8 cellular contexts compared by ENCODE assay signal in the genomic region with DNA sequence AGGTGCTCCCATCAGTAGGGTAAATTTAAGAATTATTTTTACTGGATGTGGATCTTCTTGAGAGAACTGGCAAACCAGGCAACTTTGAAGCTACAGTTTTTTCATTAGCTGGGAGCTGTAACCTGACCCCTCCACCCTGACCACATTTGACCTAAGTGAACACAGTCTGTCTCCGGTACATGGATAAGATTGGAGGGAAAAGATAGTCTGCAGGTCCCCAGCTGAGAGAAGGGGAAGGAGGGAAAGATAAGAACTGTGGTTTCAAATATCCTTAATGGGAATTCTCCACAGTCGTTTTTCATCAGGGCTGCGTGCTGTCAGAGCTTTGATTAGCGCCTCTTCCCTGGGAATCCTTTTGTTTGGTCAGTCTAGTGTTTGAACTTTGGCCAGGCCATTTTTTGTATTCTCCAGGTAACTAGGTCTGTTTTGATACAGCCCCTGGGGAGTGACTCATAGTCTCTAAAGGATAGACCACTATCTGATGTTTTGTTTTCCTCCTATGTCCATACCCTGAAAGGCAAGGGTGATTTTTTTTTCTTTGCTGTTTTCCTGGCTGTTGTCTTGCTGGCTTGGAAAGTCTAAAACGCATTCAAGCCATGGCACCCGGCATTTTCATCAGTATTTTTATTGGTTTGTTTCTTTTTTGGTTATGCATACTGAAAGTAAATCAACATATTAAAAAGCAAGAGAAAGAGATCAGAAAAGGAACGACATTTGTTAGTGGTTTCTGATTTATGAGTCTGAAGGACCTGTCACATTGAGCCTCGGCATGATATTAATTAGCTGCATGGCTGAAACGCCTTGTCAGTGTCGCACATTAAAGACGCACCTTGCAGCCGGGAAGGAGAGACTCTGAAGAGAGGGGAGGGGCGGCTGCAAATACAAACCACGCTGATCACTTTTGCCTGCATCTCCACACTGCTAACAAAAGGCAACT.
A peak's percentile ranks its signal among the peaks of the same experiment; 100 is the strongest.
DNase-seq lines count a peak whose midpoint lies in the region; ATAC-seq and TF ChIP-seq lines count a peak whose summit lies in the region.

No MANE protein-coding gene starts in this region.

- H3K4me3 ChIP-seq in right cardiac atrium (ENCODE audit: low read length) (no peak overlapping the region), right atrium auricular region (no peak overlapping the region), endodermal cell (ENCODE audit: low read length) (peak overlapping the region; percentile 71)

- H3K4me1 ChIP-seq in right cardiac atrium (ENCODE audit: control insufficient read depth, insufficient read depth, low read length) = no peaks in the 10 kb centered on the region
- H3K4me1 ChIP-seq in right atrium auricular region = peaks cover 0 to 4% of the 10 kb centered on the region in 2 donors
- peaks cover 17% of the 10 kb centered on the region for H3K4me1 ChIP-seq in endodermal cell (ENCODE audit: control insufficient read depth, insufficient read depth, low read length)

- H3K9me3 ChIP-seq in right cardiac atrium (ENCODE audit: control insufficient read depth, low read length) (no peaks in the 10 kb centered on the region), right atrium auricular region (no peaks in the 10 kb centered on the region), endodermal cell (ENCODE audit: control insufficient read depth, low read length) (peaks cover 36% of the 10 kb centered on the region)

- H3K27ac ChIP-seq in right cardiac atrium (ENCODE audit: low read length) (no peak overlapping the region), right atrium auricular region (no peak overlapping the region), endodermal cell (ENCODE audit: low read depth, low read length) (peak overlapping the region; percentile 85)

- H3K4me1 Mint-ChIP-seq in endodermal cell = peaks cover 47% of the 10 kb centered on the region

- DNase-seq in right cardiac atrium (no peak), right atrium auricular region (ENCODE audit: low spot score) (no peak), NCI-H748 treated with DMSO at 0.1 percent for 48 hours (lab: John Stamatoyannopoulos, UW) (peak; percentile 92), endodermal cell (peak; percentile 82), smooth muscle cell of the brain vasculature (ENCODE audit: low read depth, low spot score) (peak; percentile 49), UCSD-AML1 (lab: John Stamatoyannopoulos, UW; ENCODE audit: unreplicated experiment) (no peak), SIG-M5 treated with dmso at 0.1 percent for 504 hours (lab: John Stamatoyannopoulos, UW; ENCODE audit: unreplicated experiment) (no peak)

- H3K9ac ChIP-seq in endodermal cell (ENCODE audit: extremely low read depth, low read length, poor library complexity, severe bottlenecking) = peak overlapping the region; percentile 57

- no peak overlapping the region for H3K4me3 Mint-ChIP-seq in endodermal cell

- intact Hi-C loops in right cardiac atrium (cut with DNase I) = no loop called here

- H3K36me3 ChIP-seq in right atrium auricular region (no peaks in the 10 kb centered on the region), endodermal cell (ENCODE audit: control insufficient read depth, insufficient read depth, low read length) (peaks cover 8% of the 10 kb centered on the region)

- no peaks in the 10 kb centered on the region for H3K27me3 Mint-ChIP-seq in endodermal cell (ENCODE audit: insufficient read depth)

- H3K27me3 ChIP-seq in right cardiac atrium (ENCODE audit: control insufficient read depth, insufficient read depth) = no peaks in the 10 kb centered on the region
- no peaks in the 10 kb centered on the region for H3K27me3 ChIP-seq in right atrium auricular region
- H3K27me3 ChIP-seq in endodermal cell (ENCODE audit: control insufficient read depth, insufficient read depth, low read length, poor library complexity, severe bottlenecking) = no peaks in the 10 kb centered on the region

- H3K36me3 Mint-ChIP-seq in endodermal cell (ENCODE audit: low read depth) = peaks cover 13% of the 10 kb centered on the region

- H3K9me3 Mint-ChIP-seq in endodermal cell = peaks cover 26% of the 10 kb centered on the region

- 25% methylated on average over 14 of the region's 14 CpGs for WGBS in right cardiac atrium
- 44 to 61% methylated on average over 6 to 14 of the region's 14 CpGs for WGBS in endodermal cell (ENCODE audit: insufficient coverage in 1 of 2, insufficient read length in 1 of 2), 2 experiments

- ATAC-seq in right cardiac atrium (peak; percentile 27 to 64), HG03175 (IDR thresholded peaks at IDR 0.05; ENCODE audit: unreplicated experiment) (no peak)

- H3K27ac Mint-ChIP-seq in endodermal cell = peak overlapping the region; percentile 94

- TF ChIP-seq CTCF in right atrium auricular region (IDR thresholded peaks at IDR 0.05) = no peak
- TF ChIP-seq CTCF in endodermal cell (conservative IDR thresholded peaks at IDR 0.05) = no peak

Comparison
In these comparisons a context has a peak if more than half of its experiments do, and no peak if none do; other contexts are left out.
1. DNase-seq: peak in NCI-H748 treated with DMSO at 0.1 percent for 48 hours (single experiment), endodermal cell (single experiment) and smooth muscle cell of the brain vasculature (single experiment); none in right cardiac atrium (0 of 3), right atrium auricular region (single experiment), UCSD-AML1 (single experiment) and SIG-M5 treated with dmso at 0.1 percent for 504 hours (single experiment).